ENCODE assay signal across 10 cellular contexts in the genomic region with DNA sequence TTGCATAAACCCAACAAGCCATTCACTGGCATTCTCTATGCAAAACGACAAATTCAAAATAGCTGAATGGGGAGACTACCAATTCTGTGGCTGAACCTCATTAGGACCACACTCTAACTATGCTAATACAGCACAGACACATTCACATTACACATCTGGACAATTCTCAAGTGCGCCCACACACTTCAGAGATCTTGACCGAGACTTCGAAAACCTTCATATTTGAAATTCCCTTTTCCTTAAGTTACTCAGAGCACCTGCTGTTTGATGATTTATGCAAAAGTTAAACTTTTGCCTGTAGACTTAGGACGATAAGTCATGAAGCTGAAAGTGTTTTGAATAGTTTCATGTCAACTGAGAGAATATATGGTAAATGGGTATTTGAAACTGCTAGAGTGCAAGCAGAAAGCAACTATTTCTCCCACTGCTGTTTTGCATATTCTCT.
DNase-seq lines count a peak whose midpoint lies in the region; ATAC-seq and TF ChIP-seq lines count a peak whose summit lies in the region.
"Had no signal": no experiment of that assay in that cellular context is flagged by ENCODE, and none has a peak within 500 bp of the region (broad histone marks: within the 10 kb centered on the region; RNA-seq: fewer than 3 reads in every experiment).

No MANE protein-coding gene starts in this region.

- ATAC-seq in GM18519 (IDR thresholded peaks at IDR 0.05; ENCODE audit: low FRiP score, unreplicated experiment) (peak; percentile 80), GM21515 (IDR thresholded peaks at IDR 0.05; ENCODE audit: unreplicated experiment) (peak; percentile 91), HG03039 (IDR thresholded peaks at IDR 0.05; ENCODE audit: unreplicated experiment) (peak; percentile 96), gastrocnemius medialis (no peak)

- 92% methylated on average over 5 of the region's 5 CpGs for WGBS in prostate gland

- H3K27me3 ChIP-seq in prostate gland (replicated peaks; ENCODE audit: insufficient read depth), result no peaks in the 10 kb centered on the region
- H3K27me3 ChIP-seq in gastrocnemius medialis, result no peaks in the 10 kb centered on the region
- H3K27me3 ChIP-seq: ascending aorta had no signal

- no peaks in the 10 kb centered on the region for H3K9me3 ChIP-seq in prostate gland
- H3K9me3 ChIP-seq in gastrocnemius medialis, result no peaks in the 10 kb centered on the region
- H3K9me3 ChIP-seq: ascending aorta had no signal

- H3K4me3 ChIP-seq in prostate gland, result no peak overlapping the region
- H3K4me3 ChIP-seq in gastrocnemius medialis, result no peak overlapping the region
- H3K4me3 ChIP-seq: ascending aorta had no signal

- intact Hi-C loops in prostate gland (cut with DNase I) (no loop called here), gastrocnemius medialis (cut with DNase I; ENCODE audit: low total_unique reads) (no loop called here)

- in situ Hi-C loops in gastrocnemius medialis (cut with MboI; ENCODE audit: low sequenced_read_pairs in 4 of 4), result no loop called here

- H3K27ac ChIP-seq in prostate gland (no peak overlapping the region), gastrocnemius medialis (no peak overlapping the region)
- H3K27ac ChIP-seq: ascending aorta had no signal

- TF ChIP-seq CTCF in prostate gland (IDR thresholded peaks at IDR 0.05) (no peak), gastrocnemius medialis (IDR thresholded peaks at IDR 0.05 in 4 of 5, conservative IDR thresholded peaks at IDR 0.05 in 1 of 5) (no peak)

- no peaks in the 10 kb centered on the region for H3K36me3 ChIP-seq in prostate gland
- no peaks in the 10 kb centered on the region for H3K36me3 ChIP-seq in gastrocnemius medialis
- H3K36me3 ChIP-seq: ascending aorta had no signal

- H3K4me1 ChIP-seq in prostate gland (replicated peaks) (no peaks in the 10 kb centered on the region), gastrocnemius medialis (no peaks in the 10 kb centered on the region)
- H3K4me1 ChIP-seq: ascending aorta had no signal

- DNase-seq in amniotic epithelial cell (ENCODE audit: low read depth), result peak; percentile 37
- DNase-seq in middle frontal gyrus (ENCODE audit: extremely low spot score, low spot score), result no peak
- DNase-seq in HK-2 (ENCODE audit: unreplicated experiment), result no peak
- DNase-seq in prostate gland (ENCODE audit: low spot score), result no peak
- no peak for DNase-seq in gastrocnemius medialis
- DNase-seq: activated CD8-positive, alpha-beta memory T cell treated with anti-CD3 and anti-CD28 coated beads, Interleukin-2, amount 50 U/mL, for 4 hours had no signal

- TF ChIP-seq POLR2A in prostate gland (IDR thresholded peaks at IDR 0.05), result no peak
- TF ChIP-seq POLR2A in gastrocnemius medialis (IDR thresholded peaks at IDR 0.05), result no peak

Comparison
In these comparisons a context has a peak if more than half of its experiments do, and no peak if none do; other contexts are left out.
1. ATAC-seq: peak in GM18519 (single experiment), GM21515 (single experiment) and HG03039 (single experiment); none in gastrocnemius medialis (0 of 2).